ENCODE assay signal across 29 cellular contexts in genomic region chrX:88024022-88024421, GRCh38.
"Had no signal": no experiment of that assay in that cellular context is flagged by ENCODE, and none has a peak within 500 bp of the region (broad histone marks: within the 10 kb centered on the region; RNA-seq: fewer than 3 reads in every experiment).

No MANE protein-coding gene starts in this region.

- DNase-seq: naive thymus-derived CD4-positive, alpha-beta T cell; natural killer cell; occipital lobe; ovary; posterior cingulate gyrus; psoas muscle; right cardiac atrium; spleen; stimulated activated CD4-positive, alpha-beta T cell treated with anti-CD3 and anti-CD28 coated beads, Interleukin-15, amount 100 ng/mL, for 24 hours; stimulated activated CD4-positive, alpha-beta T cell treated with anti-CD3 and anti-CD28 coated beads, Interleukin-2, amount 100 ng/mL, for 24 hours; stimulated activated CD4-positive, alpha-beta T cell treated with anti-CD3 and anti-CD28 coated beads, Interleukin-2, amount 100 ng/mL, for 48 hours; stimulated activated CD4-positive, alpha-beta T cell treated with anti-CD3 and anti-CD28 coated beads, Interleukin-4, amount 100 ng/mL, for 4 hours; stimulated activated CD8-positive, alpha-beta memory T cell treated with anti-CD3 and anti-CD28 coated beads, Interleukin-4, amount 100 ng/mL, for 48 hours; stimulated activated naive CD4-positive, alpha-beta T cell; stimulated activated naive CD8-positive, alpha-beta T cell treated with anti-CD3 and anti-CD28 coated beads, Interleukin-15, amount 100 ng/mL, for 72 hours; stimulated activated naive CD8-positive, alpha-beta T cell treated with anti-CD3 and anti-CD28 coated beads, Interleukin-15, Interleukin-2, amounts not matched to agents 100 U/mL and 50 U/mL, for 24 hours; substantia nigra; testis; tibial artery; transverse colon; upper lobe of right lung; uterus had no signal

- H3K9ac ChIP-seq: neural progenitor cell, parathyroid adenoma had no signal

- H3K4me1 ChIP-seq: neural progenitor cell, parathyroid adenoma, psoas muscle, spleen, suprapubic skin, testis, tibial artery, transverse colon, upper lobe of right lung, uterus had no signal

- H3K79me2 ChIP-seq: parathyroid adenoma had no signal

- ATAC-seq: naive thymus-derived CD4-positive, alpha-beta T cell; natural killer cell; psoas muscle; right cardiac atrium; sciatic nerve; stimulated activated memory B cell treated with anti-CD40 and anti-IgM and Interleukin-4, amounts not matched to agents 10 μg/mL and 1 μg/mL and 100 μg/mL, for 72 hours; stimulated activated naive CD8-positive, alpha-beta T cell treated with anti-CD3 and anti-CD28 coated beads, Interleukin-15, amount 100 ng/mL, for 72 hours; stimulated activated naive CD8-positive, alpha-beta T cell treated with anti-CD3 and anti-CD28 coated beads, Interleukin-15, Interleukin-2, amounts not matched to agents 100 U/mL and 50 U/mL, for 24 hours; upper lobe of right lung had no signal

- H3K36me3 ChIP-seq: neural progenitor cell, ovary, spleen, suprapubic skin, tibial artery, transverse colon, upper lobe of right lung, uterus had no signal

- H2AFZ ChIP-seq: neural progenitor cell, parathyroid adenoma had no signal

- H3K4me2 ChIP-seq: neural progenitor cell, smooth muscle cell had no signal

- H3K27me3 ChIP-seq: neural progenitor cell, ovary, spleen, suprapubic skin, testis, tibial artery, transverse colon, upper lobe of right lung, uterus had no signal

- H3K27ac ChIP-seq: neural progenitor cell, ovary, parathyroid adenoma, psoas muscle, skin epidermis, spleen, suprapubic skin, testis, tibial artery, transverse colon, upper lobe of right lung, uterus had no signal

- H3K9me3 ChIP-seq: ovary, psoas muscle, spleen, suprapubic skin, testis, tibial artery, transverse colon, upper lobe of right lung, uterus had no signal

- H3K4me3 ChIP-seq: neural progenitor cell, ovary, psoas muscle, skin epidermis, smooth muscle cell, spleen, suprapubic skin, testis, tibial artery, transverse colon, upper lobe of right lung, uterus had no signal
